In genomic region chr17:7476474-7476873, GRCh38 we compare ENCODE assay signal across 9 cellular contexts. TPM values are rescaled to one million over a fixed set of nuclear protein-coding genes. Genes with fewer than 3 reads are reported as not detected.
A peak's percentile ranks its signal among the peaks of the same experiment; 100 is the strongest.
DNase-seq lines count a peak whose midpoint lies in the region; ATAC-seq, FAIRE-seq and TF ChIP-seq lines count a peak whose summit lies in the region.
"Had no signal": no experiment of that assay in that cellular context is flagged by ENCODE, and none has a peak within 500 bp of the region (broad histone marks: within the 10 kb centered on the region; RNA-seq: fewer than 3 reads in every experiment).

No MANE protein-coding gene starts in this region.

- peak overlapping the region; percentile 69 for H3K4me3 Mint-ChIP-seq in astrocyte (ENCODE audit: unreplicated experiment)

- H3K27me3 ChIP-seq in astrocyte (ENCODE audit: insufficient read depth, low read length), result no peaks in the 10 kb centered on the region

- peaks cover 3% of the 10 kb centered on the region for H3K36me3 Mint-ChIP-seq in astrocyte (ENCODE audit: low read depth, unreplicated experiment)

- TF ChIP-seq CTCF in astrocyte (IDR thresholded peaks at IDR 0.05; ENCODE audit: insufficient read depth, low read depth, low read length) (no peak), kidney (IDR thresholded peaks at IDR 0.05; ENCODE audit: borderline replicate concordance, extremely low read depth, insufficient read depth) (no peak)

- no peaks in the 10 kb centered on the region for H3K9me3 Mint-ChIP-seq in astrocyte (ENCODE audit: unreplicated experiment)

- no peak overlapping the region for H3K4me3 ChIP-seq in astrocyte (ENCODE audit: insufficient read depth, low read depth, low read length)
- peak overlapping the region in 1 of 2 donors; percentile 91 for H3K4me3 ChIP-seq in kidney (ENCODE audit: low read length in 2 of 2)

- peaks cover 81% of the 10 kb centered on the region for H3K79me2 ChIP-seq in astrocyte (ENCODE audit: insufficient read depth, low read length)

- H3K36me3 ChIP-seq in astrocyte (ENCODE audit: insufficient read depth, low read length) (no peaks in the 10 kb centered on the region), kidney (ENCODE audit: control insufficient read depth in 1 of 2, insufficient read depth in 2 of 2, low read length in 2 of 2) (no peaks in the 10 kb centered on the region)

- peak overlapping the region; percentile 2 for H3K9ac ChIP-seq in astrocyte (ENCODE audit: low read length)
- H3K9ac ChIP-seq in kidney (ENCODE audit: low read length in 2 of 2), result peak overlapping the region in 1 of 2 donors; percentile 35

- H3K27ac Mint-ChIP-seq in astrocyte (ENCODE audit: unreplicated experiment), result peak overlapping the region; percentile 36

- H3K4me1 Mint-ChIP-seq in astrocyte (ENCODE audit: low read depth, unreplicated experiment), result peaks cover 31% of the 10 kb centered on the region

- H3K9me3 ChIP-seq in astrocyte (ENCODE audit: insufficient read depth, low read depth, low read length) (no peaks in the 10 kb centered on the region), kidney (ENCODE audit: control insufficient read depth in 1 of 2, low read length in 2 of 2) (no peaks in the 10 kb centered on the region)

- DNase-seq in Right ventricle myocardium superior, result peak; percentile 2
- no peak for DNase-seq in left ventricle myocardium superior
- DNase-seq in astrocyte (ENCODE audit: low read depth), result peak; percentile 57
- DNase-seq in kidney, result peak; percentile 12
- DNase-seq in urothelium cell line (ENCODE audit: low spot score), result peak; percentile 14
- DNase-seq in SKM-1 treated with dmso at 0.1 percent for 144 hours (lab: John Stamatoyannopoulos, UW; ENCODE audit: unreplicated experiment), result no peak
- DNase-seq in NAMALWA (ENCODE audit: low spot score), result no peak
- no peak for DNase-seq in KBM-7

- in situ Hi-C loops in KBM-7 (cut with MboI; ENCODE audit: low pct_unique_long_range_greater_than_20kb, low sequenced_read_pairs), result no loop called here

- intact Hi-C loops in Right ventricle myocardium superior (cut with DNase I), result no loop called here
- intact Hi-C loops in left ventricle myocardium superior (cut with micrococcal nuclease), result no loop called here
- intact Hi-C loops in kidney (cut with DNase I), result no loop called here

- H2AFZ ChIP-seq in astrocyte (ENCODE audit: low read depth, low read length), result no peak overlapping the region

- no peak for FAIRE-seq in astrocyte (lab: Jason Lieb, UNC)
- FAIRE-seq in kidney (lab: Jason Lieb, UNC), result no peak
- FAIRE-seq in urothelium cell line (lab: Jason Lieb, UNC), result no peak

- peak overlapping the region; percentile 94 for H3K4me2 ChIP-seq in astrocyte (ENCODE audit: low read length)

- ATAC-seq in Right ventricle myocardium superior (ENCODE audit: poor library complexity) (no peak), left ventricle myocardium superior (no peak)

- H4K20me1 ChIP-seq in astrocyte (ENCODE audit: insufficient read depth, low read length), result peaks cover 67% of the 10 kb centered on the region

- no peaks in the 10 kb centered on the region for H3K27me3 Mint-ChIP-seq in astrocyte (ENCODE audit: low read depth, unreplicated experiment)

- H3K27ac ChIP-seq in astrocyte (ENCODE audit: low read depth, low read length) (peak overlapping the region; percentile 67), kidney (ENCODE audit: low read depth in 2 of 2, low read length in 2 of 2) (peak overlapping the region; percentile 5 to 99)

- H3K4me1 ChIP-seq in astrocyte (ENCODE audit: insufficient read depth, low read length) (peaks cover 38% of the 10 kb centered on the region), kidney (ENCODE audit: control insufficient read depth in 1 of 2, insufficient read depth in 1 of 2, low read depth in 1 of 2, low read length in 2 of 2) (peaks cover 15 to 37% of the 10 kb centered on the region in 2 donors)

RNA-seq across cellular contexts. Expression of gene ZBTB4, which starts 3.0 kb away (rescaled TPM):
- total RNA-seq in Right ventricle myocardium superior (60.3 TPM), left ventricle myocardium superior (70.9 TPM), astrocyte (31.0 and 31.2 TPM in 2 replicates), kidney (64.8 TPM)
- 23.2 TPM for polyA plus RNA-seq in kidney (ENCODE audit: insufficient read depth, low read depth, low replicate concordance)

RNA-seq across cellular contexts. Expression of gene SLC35G6, which starts 4.8 kb away (rescaled TPM):
- total RNA-seq in Right ventricle myocardium superior, result not detected
- total RNA-seq in left ventricle myocardium superior, result not detected
- total RNA-seq in astrocyte, result not detected in 2 replicates
- not detected for total RNA-seq in kidney
- not detected for polyA plus RNA-seq in kidney (ENCODE audit: insufficient read depth, low read depth, low replicate concordance)
- total RNA-seq: glomerular endothelial cell had no signal

RNA-seq across cellular contexts. Expression of gene POLR2A, which starts 7.7 kb away (rescaled TPM):
- total RNA-seq in Right ventricle myocardium superior, result 32.9 TPM
- 39.1 TPM for total RNA-seq in left ventricle myocardium superior
- 143 and 151 TPM in 2 replicates for total RNA-seq in astrocyte
- 133 TPM for total RNA-seq in kidney
- 18.6 TPM for polyA plus RNA-seq in kidney (ENCODE audit: insufficient read depth, low read depth, low replicate concordance)

RNA-seq across cellular contexts. Expression of gene CHRNB1, which starts 31.6 kb away (rescaled TPM):
- 9.8 TPM for total RNA-seq in Right ventricle myocardium superior
- 9.6 TPM for total RNA-seq in left ventricle myocardium superior
- 9.7 and 11.7 TPM in 2 replicates for total RNA-seq in astrocyte
- total RNA-seq in kidney, result 11.9 TPM
- 19.3 TPM for polyA plus RNA-seq in kidney (ENCODE audit: insufficient read depth, low read depth, low replicate concordance)

RNA-seq across cellular contexts. Expression of gene FGF11, which starts 37.2 kb away (rescaled TPM):
- 9.8 TPM for total RNA-seq in Right ventricle myocardium superior
- total RNA-seq in left ventricle myocardium superior, result 13.8 TPM
- 22.4 and 30.7 TPM in 2 replicates for total RNA-seq in astrocyte
- 1.4 TPM for total RNA-seq in kidney
- 7.7 TPM for polyA plus RNA-seq in kidney (ENCODE audit: insufficient read depth, low read depth, low replicate concordance)

Comparison
In these comparisons a context has a peak if more than half of its experiments do, and no peak if none do; other contexts are left out.
1. DNase-seq: peak in Right ventricle myocardium superior (single experiment), astrocyte (single experiment), kidney (single experiment) and urothelium cell line (single experiment); none in left ventricle myocardium superior (single experiment), SKM-1 treated with dmso at 0.1 percent for 144 hours (single experiment), NAMALWA (single experiment) and KBM-7 (single experiment).